2 cellular contexts compared by ENCODE assay signal in the genomic region with DNA sequence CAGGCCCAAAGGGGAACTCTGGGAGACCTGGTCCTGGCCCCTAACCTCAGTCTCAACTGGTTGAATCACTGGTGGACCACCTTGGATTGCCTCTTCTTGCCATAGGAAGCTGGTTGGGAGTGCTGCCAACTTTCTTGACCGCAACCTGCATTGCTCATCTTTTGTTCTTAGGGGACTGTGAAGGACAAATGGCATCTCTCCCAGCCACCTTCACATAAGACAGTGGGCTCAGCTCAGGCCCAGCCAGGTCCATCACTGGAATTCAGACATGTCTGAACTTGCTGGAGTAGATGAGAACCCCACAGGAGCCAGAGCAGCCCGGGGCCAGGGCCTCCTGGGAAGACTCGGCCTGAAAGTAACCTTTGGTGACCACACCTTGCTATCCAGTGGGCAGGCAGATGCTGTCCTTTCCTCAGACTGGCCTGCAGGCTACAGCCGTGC.
TF ChIP-seq lines count a peak whose summit lies in the region.

No MANE protein-coding gene starts in this region.

TF ChIP-seq in HEK293, 187 proteins besides CTCF, POLR2A, EP300 and RAD21:
- TF ChIP-seq GLIS1 (tag by site-specific recombination; IDR thresholded peaks at IDR 0.05) (peak; percentile 60), FEZF1 (tag by site-specific recombination; IDR thresholded peaks at IDR 0.05) (0 out of 2 replicates have a peak, but pooled peaks have one; percentile 21), ZNF366 (tag by site-specific recombination; conservative IDR thresholded peaks at IDR 0.05) (no peak), ZNF600 (tag by site-specific recombination; IDR thresholded peaks at IDR 0.05) (peak; percentile 21; the same call in 1 of the 2 replicates), ZNF335 (tag by site-specific recombination; conservative IDR thresholded peaks at IDR 0.05) (peak; percentile 23; the same call in 1 of the 2 replicates), ZNF202 (tag by site-specific recombination; IDR thresholded peaks at IDR 0.05; ENCODE audit: borderline replicate concordance) (no peak), ZBTB20 (tag by site-specific recombination; IDR thresholded peaks at IDR 0.05) (0 out of 2 replicates have a peak, but pooled peaks have one; percentile 39)
- TF ChIP-seq, protein P1, sequence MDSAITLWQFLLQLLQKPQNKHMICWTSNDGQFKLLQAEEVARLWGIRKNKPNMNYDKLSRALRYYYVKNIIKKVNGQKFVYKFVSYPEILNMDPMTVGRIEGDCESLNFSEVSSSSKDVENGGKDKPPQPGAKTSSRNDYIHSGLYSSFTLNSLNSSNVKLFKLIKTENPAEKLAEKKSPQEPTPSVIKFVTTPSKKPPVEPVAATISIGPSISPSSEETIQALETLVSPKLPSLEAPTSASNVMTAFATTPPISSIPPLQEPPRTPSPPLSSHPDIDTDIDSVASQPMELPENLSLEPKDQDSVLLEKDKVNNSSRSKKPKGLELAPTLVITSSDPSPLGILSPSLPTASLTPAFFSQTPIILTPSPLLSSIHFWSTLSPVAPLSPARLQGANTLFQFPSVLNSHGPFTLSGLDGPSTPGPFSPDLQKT (IDR thresholded peaks at IDR 0.05; ENCODE audit: borderline replicate concordance, low read depth, low read length): no peak

TF ChIP-seq in H1, 55 proteins besides CTCF, POLR2A, EP300 and RAD21:
- TF ChIP-seq SIN3A (conservative IDR thresholded peaks at IDR 0.05 in 1 of 2, IDR thresholded peaks at IDR 0.05 in 1 of 2; ENCODE audit: low read depth in 1 of 2, low read length in 2 of 2) (no peak), CEBPB (IDR thresholded peaks at IDR 0.05; ENCODE audit: low read depth, low read length) (no peak)
- TF ChIP-seq, protein P2, sequence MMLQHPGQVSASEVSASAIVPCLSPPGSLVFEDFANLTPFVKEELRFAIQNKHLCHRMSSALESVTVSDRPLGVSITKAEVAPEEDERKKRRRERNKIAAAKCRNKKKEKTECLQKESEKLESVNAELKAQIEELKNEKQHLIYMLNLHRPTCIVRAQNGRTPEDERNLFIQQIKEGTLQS (IDR thresholded peaks at IDR 0.05; ENCODE audit: insufficient read depth, low read depth, low read length): no peak
- TF ChIP-seq, protein P3, sequence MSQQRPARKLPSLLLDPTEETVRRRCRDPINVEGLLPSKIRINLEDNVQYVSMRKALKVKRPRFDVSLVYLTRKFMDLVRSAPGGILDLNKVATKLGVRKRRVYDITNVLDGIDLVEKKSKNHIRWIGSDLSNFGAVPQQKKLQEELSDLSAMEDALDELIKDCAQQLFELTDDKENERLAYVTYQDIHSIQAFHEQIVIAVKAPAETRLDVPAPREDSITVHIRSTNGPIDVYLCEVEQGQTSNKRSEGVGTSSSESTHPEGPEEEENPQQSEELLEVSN (IDR thresholded peaks at IDR 0.05): no peak
